Comparison of ENCODE assay signal across 26 cellular contexts in genomic region chr21:45064618-45065399, GRCh38. TPM values are rescaled to one million over a fixed set of nuclear protein-coding genes. Genes with fewer than 3 reads are reported as not detected.
DNase-seq lines count a peak whose midpoint lies in the region; ATAC-seq and TF ChIP-seq lines count a peak whose summit lies in the region.
"Had no signal": no experiment of that assay in that cellular context is flagged by ENCODE, and none has a peak within 500 bp of the region (broad histone marks: within the 10 kb centered on the region; RNA-seq: fewer than 3 reads in every experiment).

No MANE protein-coding gene starts in this region.

- H3K9me2 ChIP-seq in GM23248 (ENCODE audit: insufficient read depth), result no peaks in the 10 kb centered on the region

- H3K9ac ChIP-seq in GM23248 (no peak overlapping the region), trophoblast cell (ENCODE audit: low read length) (no peak overlapping the region)

- H3K9me3 ChIP-seq in GM23248 (ENCODE audit: low read depth) (no peaks in the 10 kb centered on the region), SJSA1 (replicated peaks) (peaks cover 6% of the 10 kb centered on the region; the same call in 1 of the 2 replicates), trophoblast cell (ENCODE audit: insufficient read depth, low read depth, low read length) (no peaks in the 10 kb centered on the region)
- H3K9me3 ChIP-seq: breast epithelium, colonic mucosa, esophagus muscularis mucosa, ovary had no signal

- no peak overlapping the region for H4K91ac ChIP-seq in trophoblast cell (ENCODE audit: low read depth, low read length)

- DNase-seq in GM23248 (peak; percentile 26), SJSA1 (ENCODE audit: low read depth in 1 of 2, low spot score in 2 of 2) (peak; percentile 64), fibroblast of villous mesenchyme (ENCODE audit: low read depth) (peak; percentile 28), trophoblast cell (peak in 1 of 2 donors; percentile 53), NCI-H345 treated with DMSO at 0.1 percent for 48 hours (lab: John Stamatoyannopoulos, UW; ENCODE audit: unreplicated experiment) (no peak)
- DNase-seq: activated CD4-positive, alpha-beta T cell treated with anti-CD3 and anti-CD28 coated beads for 4 hours; activated naive CD4-positive, alpha-beta T cell; activated T-cell treated with anti-CD3 and anti-CD28 coated beads, Interleukin-2, amount 50 U/mL, for 1 hour; Calu3; colonic mucosa; DND-41; foreskin melanocyte; Kasumi-1; NK-92 treated with Interleukin-12 subunit alpha and Interleukin-12 subunit beta, amount 100 ng/mL, for 24 hours; ovary; PC-9; stimulated activated CD4-positive, alpha-beta T cell treated with anti-CD3 and anti-CD28 coated beads, Interleukin-2, amount 100 ng/mL, for 24 hours had no signal

- peak overlapping the region; percentile 18 for H2BK120ac ChIP-seq in trophoblast cell (ENCODE audit: insufficient read depth, low read length, poor library complexity)

- H3K4me2 ChIP-seq in GM23248 (ENCODE audit: unreplicated experiment) (no peak overlapping the region), trophoblast cell (ENCODE audit: low read length) (no peak overlapping the region)
- H3K4me2 ChIP-seq: hepatocyte, PC-9 had no signal

- WGBS in GM23248 (ENCODE audit: low coverage in 1 of 2, low lambda C conversion rate in 2 of 2, missing lambda C conversion rate in 2 of 2), 2 experiments, result 69 to 73% methylated on average over 19 of the region's 19 CpGs
- WGBS in trophoblast cell (ENCODE audit: extremely low coverage, insufficient coverage, insufficient read length), result no CpG with 5 or more reads among the region's 19 CpGs

- H3K23ac ChIP-seq in trophoblast cell (ENCODE audit: low read length), result no peak overlapping the region

- H3K4me3 ChIP-seq in GM23248, result no peak overlapping the region
- no peak overlapping the region for H3K4me3 ChIP-seq in SJSA1
- no peak overlapping the region for H3K4me3 ChIP-seq in fibroblast of villous mesenchyme (ENCODE audit: low read depth, low read length)
- H3K4me3 ChIP-seq in trophoblast cell (ENCODE audit: low read depth, low read length), result no peak overlapping the region
- H3K4me3 ChIP-seq: breast epithelium, colonic mucosa, esophagus muscularis mucosa, hepatocyte, ovary, PC-9 had no signal

- no peaks in the 10 kb centered on the region for H3F3A ChIP-seq in GM23248 (ENCODE audit: insufficient read depth)

- no peak overlapping the region for H2AFZ ChIP-seq in GM23248
- H2AFZ ChIP-seq in trophoblast cell (ENCODE audit: insufficient read depth, low read length, poor library complexity), result peak overlapping the region; percentile 17
- H2AFZ ChIP-seq: hepatocyte, PC-9 had no signal

- H3K79me1 ChIP-seq in trophoblast cell (ENCODE audit: low read length), result peaks cover 3% of the 10 kb centered on the region

- no peak overlapping the region for H4K8ac ChIP-seq in trophoblast cell (ENCODE audit: low read depth, low read length)

- H3K27ac ChIP-seq in GM23248 (no peak overlapping the region), SJSA1 (peak overlapping the region; percentile 84), trophoblast cell (ENCODE audit: low read depth, low read length) (no peak overlapping the region)
- H3K27ac ChIP-seq: breast epithelium, C4-2B, colonic mucosa, esophagus muscularis mucosa, hepatocyte, ovary, PC-9 had no signal

- no peaks in the 10 kb centered on the region for H3K36me3 ChIP-seq in GM23248 (ENCODE audit: low read depth)
- no peaks in the 10 kb centered on the region for H3K36me3 ChIP-seq in SJSA1
- H3K36me3 ChIP-seq in trophoblast cell (ENCODE audit: control insufficient read depth in 1 of 2, insufficient read depth in 2 of 2, low read length in 2 of 2), result no peaks in the 10 kb centered on the region
- H3K36me3 ChIP-seq: breast epithelium, colonic mucosa, esophagus muscularis mucosa, ovary had no signal

- H3K4ac ChIP-seq in trophoblast cell (ENCODE audit: low read depth, low read length), result no peak overlapping the region

- TF ChIP-seq CTCF in fibroblast of villous mesenchyme (IDR thresholded peaks at IDR 0.05; ENCODE audit: insufficient read depth, low read depth, low read length), result no peak

- H3K14ac ChIP-seq in trophoblast cell (ENCODE audit: low read length), result peak overlapping the region; percentile 25

- no peak overlapping the region for H2AK5ac ChIP-seq in trophoblast cell (ENCODE audit: low read length)

- H2BK12ac ChIP-seq in trophoblast cell (ENCODE audit: low read length), result no peak overlapping the region

- ATAC-seq in HG02610 (IDR thresholded peaks at IDR 0.05; ENCODE audit: unreplicated experiment), result no peak
- no peak for ATAC-seq in HG02973 (IDR thresholded peaks at IDR 0.05; ENCODE audit: unreplicated experiment)
- ATAC-seq: left lobe of liver; natural killer cell treated with Interleukin-12 subunit alpha and Interleukin-12 subunit beta and Interleukin-15 and Interleukin-18, amount 100 ng/mL, for 72 hours; Right ventricle myocardium inferior had no signal

- H3K79me2 ChIP-seq in GM23248 (ENCODE audit: insufficient read depth), result no peaks in the 10 kb centered on the region
- no peaks in the 10 kb centered on the region for H3K79me2 ChIP-seq in trophoblast cell (ENCODE audit: control insufficient read depth, insufficient read depth, low read length, poor library complexity)
- H3K79me2 ChIP-seq: hepatocyte had no signal

- in situ Hi-C loops in GM23248 (cut with MboI), result loop anchor here (10.0 kb wide), 1 partner anchor 60 kb away; no protein-coding TSS in a partner anchor

- no peak overlapping the region for H3K18ac ChIP-seq in trophoblast cell (ENCODE audit: low read length)

- H2BK5ac ChIP-seq in trophoblast cell (ENCODE audit: low read depth, low read length, poor library complexity), result no peak overlapping the region

- H3K27me3 ChIP-seq in GM23248 (replicated peaks; ENCODE audit: insufficient read depth) (no peaks in the 10 kb centered on the region), SJSA1 (replicated peaks) (no peaks in the 10 kb centered on the region), trophoblast cell (ENCODE audit: insufficient read depth, low read length) (no peaks in the 10 kb centered on the region)
- H3K27me3 ChIP-seq: breast epithelium, colonic mucosa, esophagus muscularis mucosa, hepatocyte, ovary had no signal

- H3K4me1 ChIP-seq in GM23248 (ENCODE audit: insufficient read depth), result no peaks in the 10 kb centered on the region
- H3K4me1 ChIP-seq in SJSA1 (replicated peaks), result peaks cover 31% of the 10 kb centered on the region
- peaks cover 7 to 11% of the 10 kb centered on the region in 2 experiments for H3K4me1 ChIP-seq in trophoblast cell (ENCODE audit: control insufficient read depth in 1 of 2, insufficient read depth in 2 of 2, low read length in 2 of 2)
- H3K4me1 ChIP-seq: breast epithelium, colonic mucosa had no signal

- H4K20me1 ChIP-seq in GM23248 (ENCODE audit: insufficient read depth), result no peaks in the 10 kb centered on the region

- H4K12ac ChIP-seq in trophoblast cell (ENCODE audit: low read depth, low read length), result no peak overlapping the region

RNA-seq across cellular contexts. Expression of gene ADARB1, which starts 9.6 kb away (rescaled TPM):
- total RNA-seq in GM23248 (2014; rRNA removed; shearing (Covaris generic)), result 17.4 and 22.6 TPM in 2 replicates
- polyA plus RNA-seq in GM23248 (2016; fragmentation: Nextera tagmentation; extraction: Ambion mirVana), result 16.3 and 18.7 TPM in 2 replicates
- total RNA-seq in SJSA1 (2014; rRNA removed; shearing (Covaris generic)), result 6.7 and 7.9 TPM in 2 replicates
- 14.5 and 16.4 TPM in 2 replicates for total RNA-seq in fibroblast of villous mesenchyme
- 12.9 and 14.2 TPM in 2 replicates for polyA plus RNA-seq in trophoblast cell (2013)
